8 cellular contexts compared by ENCODE assay signal in the genomic region with DNA sequence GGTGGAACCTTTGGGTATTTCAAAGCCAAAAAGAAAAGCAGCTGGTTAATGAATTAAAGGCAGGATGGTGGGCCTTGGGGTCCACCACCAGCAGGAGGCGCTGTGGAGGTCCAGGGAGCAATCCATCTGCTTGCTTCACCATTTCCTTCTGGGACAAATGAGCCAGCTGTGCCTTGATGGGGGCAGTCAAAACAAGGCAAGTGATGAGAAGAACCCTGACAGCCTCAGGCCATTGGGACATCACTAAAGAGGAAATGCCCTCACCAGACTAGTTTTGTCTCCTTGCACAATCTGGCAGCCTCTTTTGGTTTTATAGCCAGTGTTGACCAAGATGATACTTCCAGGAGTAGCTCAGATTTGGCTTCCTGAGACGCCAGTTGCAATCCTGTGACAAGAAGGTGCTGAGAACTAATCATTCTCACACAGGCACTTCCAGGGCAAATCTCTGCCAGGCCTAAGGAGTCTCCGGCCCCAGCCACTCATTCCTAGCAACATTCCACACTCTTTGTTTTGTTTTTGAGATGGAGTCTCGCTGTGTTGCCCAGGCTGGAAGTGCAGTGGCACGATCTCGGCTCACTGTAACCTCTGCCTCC. TPM values are rescaled to one million over a fixed set of nuclear protein-coding genes. Genes with fewer than 3 reads are reported as not detected.
DNase-seq lines count a peak whose midpoint lies in the region; ATAC-seq, FAIRE-seq and TF ChIP-seq lines count a peak whose summit lies in the region.

No MANE protein-coding gene starts in this region.

- TF ChIP-seq CTCF in adrenal gland (IDR thresholded peaks at IDR 0.05) (peak; percentile 51 to 83 (median 76)), hepatocyte (IDR thresholded peaks at IDR 0.05; ENCODE audit: poor library complexity) (peak; percentile 52)

- no peaks in the 10 kb centered on the region for H3K9me3 Mint-ChIP-seq in CD8-positive, alpha-beta memory T cell

- H3K4me2 ChIP-seq in hepatocyte = no peak overlapping the region

- H3K27ac Mint-ChIP-seq in CD8-positive, alpha-beta memory T cell = no peak overlapping the region

- H3K36me3 Mint-ChIP-seq in CD8-positive, alpha-beta memory T cell = no peaks in the 10 kb centered on the region

- no peaks in the 10 kb centered on the region for H3K27me3 Mint-ChIP-seq in CD8-positive, alpha-beta memory T cell

- no peak for TF ChIP-seq POLR2A in adrenal gland (IDR thresholded peaks at IDR 0.05)

- H3K27me3 ChIP-seq in CD8-positive, alpha-beta memory T cell (ENCODE audit: insufficient read depth, low read length, poor library complexity, severe bottlenecking) = no peaks in the 10 kb centered on the region
- H3K27me3 ChIP-seq in adrenal gland (no peaks in the 10 kb centered on the region), hepatocyte (no peaks in the 10 kb centered on the region), small intestine (ENCODE audit: control insufficient read depth in 2 of 2, insufficient read depth in 2 of 2, low read length in 2 of 2) (no peaks in the 10 kb centered on the region)

- no peak overlapping the region for H3K27ac ChIP-seq in CD8-positive, alpha-beta memory T cell (ENCODE audit: low read depth, low read length)
- H3K27ac ChIP-seq in adrenal gland (peak overlapping the region in 1 of 5 donors; percentile 40), hepatocyte (no peak overlapping the region), small intestine (ENCODE audit: low read depth in 1 of 2, low read length in 1 of 2) (no peak overlapping the region)

- H3K36me3 ChIP-seq in CD8-positive, alpha-beta memory T cell (ENCODE audit: insufficient read depth, low read length) = no peaks in the 10 kb centered on the region
- no peaks in the 10 kb centered on the region for H3K36me3 ChIP-seq in adrenal gland (replicated peaks in 1 of 2)
- H3K36me3 ChIP-seq in hepatocyte (replicated peaks; ENCODE audit: insufficient read depth, low read depth) = no peaks in the 10 kb centered on the region
- H3K36me3 ChIP-seq in small intestine (ENCODE audit: control insufficient read depth in 2 of 2, insufficient read depth in 2 of 2, low read length in 2 of 2) = peaks cover 0 to 2% of the 10 kb centered on the region in 2 donors

- ATAC-seq in HG03432 (IDR thresholded peaks at IDR 0.05; ENCODE audit: unreplicated experiment) (no peak), HG02642 (IDR thresholded peaks at IDR 0.05; ENCODE audit: poor library complexity, unreplicated experiment) (no peak)

- H3K4me3 ChIP-seq in CD8-positive, alpha-beta memory T cell (ENCODE audit: low read length) = no peak overlapping the region
- no peak overlapping the region for H3K4me3 ChIP-seq in adrenal gland
- no peak overlapping the region for H3K4me3 ChIP-seq in hepatocyte
- H3K4me3 ChIP-seq in small intestine (ENCODE audit: low read depth in 1 of 2, low read length in 2 of 2) = no peak overlapping the region

- POLR2A ChIA-PET in CD8-positive, alpha-beta memory T cell (lab: Charles Lee) = interaction anchor here (0.9 to 2.2 kb wide), 4 partner anchors 38 to 78 kb away, joined by 3 to 11 read pairs (median 8); a partner anchor contains a TSS

- H3K4me1 ChIP-seq in CD8-positive, alpha-beta memory T cell (ENCODE audit: insufficient read depth, low read length) = no peaks in the 10 kb centered on the region
- H3K4me1 ChIP-seq in adrenal gland (replicated peaks in 1 of 2) (no peaks in the 10 kb centered on the region), hepatocyte (ENCODE audit: insufficient read depth) (peaks cover 18% of the 10 kb centered on the region), small intestine (ENCODE audit: control insufficient read depth in 2 of 2, insufficient read depth in 1 of 2, low read depth in 1 of 2, low read length in 1 of 2) (no peaks in the 10 kb centered on the region)

- H3K4me1 Mint-ChIP-seq in CD8-positive, alpha-beta memory T cell = no peaks in the 10 kb centered on the region

- H3K79me2 ChIP-seq in hepatocyte = no peaks in the 10 kb centered on the region

- 74 to 80% (median 75%) methylated on average over 6 of the region's 6 CpGs for WGBS in adrenal gland, 4 donors
- WGBS in hepatocyte (ENCODE audit: low lambda C conversion rate, missing lambda C conversion rate) = 75% methylated on average over 6 of the region's 6 CpGs
- WGBS in small intestine, 3 donors = 77 to 81% (median 79%) methylated on average over 6 of the region's 6 CpGs

- CTCF ChIA-PET in CD8-positive, alpha-beta memory T cell (lab: Charles Lee) = interaction anchor here (0.6 to 3.5 kb wide), 35 partner anchors 9 to 775 kb away, joined by 3 to 95 read pairs (median 4); a partner anchor contains a TSS

- H3K9me3 ChIP-seq in CD8-positive, alpha-beta memory T cell (ENCODE audit: low read length) = no peaks in the 10 kb centered on the region
- H3K9me3 ChIP-seq in adrenal gland (replicated peaks in 1 of 3) = no peaks in the 10 kb centered on the region
- H3K9me3 ChIP-seq in hepatocyte (ENCODE audit: low read depth) = no peaks in the 10 kb centered on the region
- H3K9me3 ChIP-seq in small intestine (ENCODE audit: control insufficient read depth, low read depth) = no peaks in the 10 kb centered on the region

- intact Hi-C loops in adrenal gland (cut with DNase I) = loop anchor here (10.0 kb wide), 2 partner anchors 80 to 210 kb away; no protein-coding TSS in a partner anchor

- H3K9me2 ChIP-seq in hepatocyte (replicated peaks; ENCODE audit: insufficient read depth) = no peaks in the 10 kb centered on the region

- H4K20me1 ChIP-seq in hepatocyte (ENCODE audit: insufficient read depth, poor library complexity, severe bottlenecking) = no peaks in the 10 kb centered on the region

- no peak overlapping the region for H3K4me3 Mint-ChIP-seq in CD8-positive, alpha-beta memory T cell

- no peak for FAIRE-seq in small intestine (lab: Jason Lieb, UNC)

- H2AFZ ChIP-seq in hepatocyte = no peak overlapping the region

- DNase-seq in CD8-positive, alpha-beta memory T cell = peak; percentile 58 to 83 (median 68)
- DNase-seq in HS-27A (ENCODE audit: low read depth) (peak; percentile 39), T follicular helper cell (ENCODE audit: low read depth) (peak; percentile 58), adrenal gland (peak; percentile 59 to 88 (median 72)), hepatocyte (ENCODE audit: low spot score) (peak; percentile 59), small intestine (peak; percentile 55)

RNA-seq across cellular contexts. Expression of a gene that starts 38.2 kb away (rescaled TPM):
- 10 to 100 TPM; 46.9 to 49.8 TPM for total RNA-seq in CD8-positive, alpha-beta memory T cell
- 8.1 TPM for polyA plus RNA-seq in CD8-positive, alpha-beta memory T cell
- total RNA-seq in adrenal gland (10 to 100 TPM in 4 of 8 donors, 1 to 10 TPM in 4; 3.3 to 11.3 (median 9.0) TPM), hepatocyte (91.0 and 101 TPM in 2 replicates)
- polyA plus RNA-seq in adrenal gland (10 to 100 TPM in 1 of 3 donors, 1 to 10 TPM in 2; 4.7 to 10.3 (median 4.7) TPM), hepatocyte (71.3 and 79.2 TPM in 2 replicates), small intestine (1 to 10 TPM; 4.6 to 9.7 (median 6.3) TPM)
